Comparison of ENCODE assay signal across 1 cellular context in genomic region chr10:73246783-73247508, GRCh38.
A peak's percentile ranks its signal among the peaks of the same experiment; 100 is the strongest.
TF ChIP-seq lines count a peak whose summit lies in the region.

DNAJC9 (minus strand) TSS chr10:73247255; CDS start chr10:73247189, 66 bp downstream.

TF ChIP-seq in HEK293, 187 proteins besides CTCF, POLR2A, EP300 and RAD21 (continued from another document):
- TF ChIP-seq ZNF398 (tag by site-specific recombination; IDR thresholded peaks at IDR 0.05): peak; percentile 17; the same call in 1 of the 2 replicates
- peak; percentile 72 for TF ChIP-seq IKZF3 (tag by site-specific recombination; IDR thresholded peaks at IDR 0.05)
- 0 out of 2 replicates have a peak, but pooled peaks have one; percentile 28 for TF ChIP-seq ZSCAN16 (tag by site-specific recombination; IDR thresholded peaks at IDR 0.05)
- TF ChIP-seq ZNF18 (tag by site-specific recombination; IDR thresholded peaks at IDR 0.05): 0 out of 2 replicates have a peak, but pooled peaks have one; percentile 45
- TF ChIP-seq KLF10 (tag by site-specific recombination; IDR thresholded peaks at IDR 0.05): peak; percentile 57
- TF ChIP-seq PRDM6 (tag by site-specific recombination; IDR thresholded peaks at IDR 0.05): no peak
- TF ChIP-seq REPIN1 (tag by site-specific recombination; IDR thresholded peaks at IDR 0.05; ENCODE audit: low read depth): no peak
- peak; percentile 94 for TF ChIP-seq KLF7 (tag by site-specific recombination; IDR thresholded peaks at IDR 0.05; ENCODE audit: borderline replicate concordance)
- peak; percentile 73 for TF ChIP-seq GLIS1 (tag by site-specific recombination; IDR thresholded peaks at IDR 0.05)
- peak; percentile 78 for TF ChIP-seq ZBTB7A (tag by site-specific recombination; IDR thresholded peaks at IDR 0.05; ENCODE audit: low read depth)
- peak; percentile 81; the same call in 1 of the 2 replicates for TF ChIP-seq BCL11A (tag by site-specific recombination; IDR thresholded peaks at IDR 0.05; ENCODE audit: low read depth)
- 0 out of 2 replicates have a peak, but pooled peaks have one; percentile 36 for TF ChIP-seq ZSCAN23 (tag by site-specific recombination; IDR thresholded peaks at IDR 0.05)
- TF ChIP-seq ZNF600 (tag by site-specific recombination; IDR thresholded peaks at IDR 0.05): peak; percentile 89
- peak; percentile 96 for TF ChIP-seq ZEB2 (tag by site-specific recombination; IDR thresholded peaks at IDR 0.05)
- 0 out of 2 replicates have a peak, but pooled peaks have one; percentile 22 for TF ChIP-seq SCRT2 (tag by site-specific recombination; IDR thresholded peaks at IDR 0.05)
- TF ChIP-seq ZNF610 (tag by site-specific recombination; IDR thresholded peaks at IDR 0.05; ENCODE audit: borderline replicate concordance): peak; percentile 95
- no peak for TF ChIP-seq ZNF777 (tag by site-specific recombination; IDR thresholded peaks at IDR 0.05; ENCODE audit: borderline replicate concordance)
- TF ChIP-seq ZNF501 (tag by site-specific recombination; IDR thresholded peaks at IDR 0.05): peak; percentile 100
- peak; percentile 76 for TF ChIP-seq ZBTB21 (tag by site-specific recombination; IDR thresholded peaks at IDR 0.05)
- no peak for TF ChIP-seq ZNF114 (tag by site-specific recombination; IDR thresholded peaks at IDR 0.05)
- TF ChIP-seq ZBTB17 (tag by site-specific recombination; IDR thresholded peaks at IDR 0.05): peak; percentile 82
- peak; percentile 65; the same call in 1 of the 2 replicates for TF ChIP-seq ZNF76 (tag by site-specific recombination; IDR thresholded peaks at IDR 0.05; ENCODE audit: borderline replicate concordance, low read depth)
- TF ChIP-seq ZNF2 (tag by site-specific recombination; IDR thresholded peaks at IDR 0.05): peak; percentile 98
- no peak for TF ChIP-seq ZNF350 (tag by site-specific recombination; IDR thresholded peaks at IDR 0.05)
- no peak; the same call in 1 of the 2 replicates for TF ChIP-seq ZNF366 (tag by site-specific recombination; conservative IDR thresholded peaks at IDR 0.05)
- TF ChIP-seq ZIC2 (tag by site-specific recombination; IDR thresholded peaks at IDR 0.05): peak; percentile 97
- TF ChIP-seq ZNF266 (tag by site-specific recombination; IDR thresholded peaks at IDR 0.05; ENCODE audit: low read depth): no peak
- 0 out of 2 replicates have a peak, but pooled peaks have one; percentile 63 for TF ChIP-seq BCL11B (tag by site-specific recombination; IDR thresholded peaks at IDR 0.05; ENCODE audit: low read depth)
- TF ChIP-seq ZNF394 (tag by site-specific recombination; IDR thresholded peaks at IDR 0.05; ENCODE audit: borderline replicate concordance): peak; percentile 67; the same call in 1 of the 2 replicates
- TF ChIP-seq OVOL3 (tag by site-specific recombination; IDR thresholded peaks at IDR 0.05): peak; percentile 54; the same call in 1 of the 2 replicates
- TF ChIP-seq ZBTB26 (tag by site-specific recombination; optimal IDR thresholded peaks at IDR 0.05): peak; percentile 90
- TF ChIP-seq ZNF157 (tag by site-specific recombination; IDR thresholded peaks at IDR 0.05): no peak
- TF ChIP-seq ZNF660 (tag by site-specific recombination; IDR thresholded peaks at IDR 0.05): peak; percentile 77
- TF ChIP-seq ZBTB10 (tag by site-specific recombination; IDR thresholded peaks at IDR 0.05): 0 out of 2 replicates have a peak, but pooled peaks have one; percentile 26
- TF ChIP-seq GLIS2 (tag by site-specific recombination; IDR thresholded peaks at IDR 0.05): peak; percentile 95
- TF ChIP-seq ZSCAN5A (tag by site-specific recombination; IDR thresholded peaks at IDR 0.05): peak; percentile 95
- peak; percentile 90 for TF ChIP-seq ZNF341 (tag by site-specific recombination; IDR thresholded peaks at IDR 0.05; ENCODE audit: low read depth)
- no peak for TF ChIP-seq ZNF19 (tag by site-specific recombination; IDR thresholded peaks at IDR 0.05; ENCODE audit: low read depth)
TF ChIP-seq in HEK293: peak in this region for 72.
